ENCODE assay signal across 19 cellular contexts in genomic region chr2:119319593-119319992, GRCh38. TPM values are rescaled to one million over a fixed set of nuclear protein-coding genes. Genes with fewer than 3 reads are reported as not detected.
A peak's percentile ranks its signal among the peaks of the same experiment; 100 is the strongest.
DNase-seq lines count a peak whose midpoint lies in the region; ATAC-seq lines count a peak whose summit lies in the region.
"Had no signal": no experiment of that assay in that cellular context is flagged by ENCODE, and none has a peak within 500 bp of the region (broad histone marks: within the 10 kb centered on the region; RNA-seq: fewer than 3 reads in every experiment).

No MANE protein-coding gene starts in this region.

- peak; percentile 62 for ATAC-seq in Right ventricle myocardium inferior
- ATAC-seq: CD8-positive, alpha-beta T cell; GM12878; GM23338; PC-3 had no signal

- no peak for DNase-seq in Right ventricle myocardium inferior (ENCODE audit: missing footprints)
- no peak for DNase-seq in cardiac septum (ENCODE audit: low spot score)
- peak; percentile 10 for DNase-seq in SW480 (ENCODE audit: low spot score)
- peak; percentile 44 for DNase-seq in left kidney (ENCODE audit: low read depth, low spot score)
- no peak for DNase-seq in activated CD4-positive, alpha-beta T cell treated with anti-CD3 and anti-CD28 coated beads, Interleukin-2, amount 50 U/mL, for 48 hours
- no peak for DNase-seq in activated effector memory CD4-positive, alpha-beta T cell treated with Interleukin-2 at 50 U/mL for 16 hours
- DNase-seq in effector CD8-positive, alpha-beta T cell (lab: John Stamatoyannopoulos, UW) = no peak
- DNase-seq: Calu3; CD8-positive, alpha-beta T cell; DMS53; EL; HCEC 1CT; NCI-H1436; NCI-H1930; NCI-H748 treated with DMSO at 0.1 percent for 48 hours; PC-3; RPMI8226 had no signal

- intact Hi-C loops in Right ventricle myocardium inferior (cut with DNase I) (loop anchor here (10.0 kb wide), 1 partner anchor 45 kb away; the partner anchor contains the start of genes C2orf76 and DBI), cardiac septum (cut with DNase I) (no loop called here)

RNA-seq across cellular contexts. Expression of gene C2orf76, which starts 47.0 kb away (rescaled TPM):
- total RNA-seq in Right ventricle myocardium inferior (6.8 TPM), cardiac septum (11.7 TPM)

RNA-seq across cellular contexts. Expression of gene DBI, which starts 47.2 kb away (rescaled TPM):
- total RNA-seq in Right ventricle myocardium inferior = 299 TPM
- 251 TPM for total RNA-seq in cardiac septum

Comparison
In these comparisons a context has a peak if more than half of its experiments do, and no peak if none do; other contexts are left out.
1. DNase-seq: peak in SW480 (single experiment) and left kidney (single experiment); none in Right ventricle myocardium inferior (single experiment), cardiac septum (single experiment), activated CD4-positive, alpha-beta T cell treated with anti-CD3 and anti-CD28 coated beads, Interleukin-2, amount 50 U/mL, for 48 hours (0 of 2), activated effector memory CD4-positive, alpha-beta T cell treated with Interleukin-2 at 50 U/mL for 16 hours (single experiment) and effector CD8-positive, alpha-beta T cell (single experiment).